ENCODE assay signal across 28 cellular contexts in genomic region chrX:8741981-8742380, GRCh38. TPM values are rescaled to one million over a fixed set of nuclear protein-coding genes. Genes with fewer than 3 reads are reported as not detected.
"Had no signal": no experiment of that assay in that cellular context is flagged by ENCODE, and none has a peak within 500 bp of the region (broad histone marks: within the 10 kb centered on the region; RNA-seq: fewer than 3 reads in every experiment).

No MANE protein-coding gene starts in this region.

- H3K27ac Mint-ChIP-seq: activated CD8-positive, alpha-beta memory T cell treated with anti-CD3 and anti-CD28 coated beads, Interleukin-2, amount 10 ng/mL, durations not matched to agents 7 days and 5 days; activated naive CD4-positive, alpha-beta T cell treated with anti-CD3 and anti-CD28 coated beads, Interleukin-2, amount 50 U/mL, for 72 hours; activated naive CD8-positive, alpha-beta T cell treated with anti-CD3 and anti-CD28 coated beads, Interleukin-2, amount 50 U/mL, for 24 hours; activated T-cell treated with anti-CD3 and anti-CD28 coated beads, Interleukin-2, amount 50 U/mL, for 24 hours; T-helper 1 cell treated with Interleukin-12 subunit alpha and Interleukin-12 subunit beta and Interleukin-4 antibody, amounts not matched to agents 30 μg/mL and 1 μg/mL, for 36 hours; WTC11 had no signal

- H3K36me3 ChIP-seq: ascending aorta had no signal

- H3K9me3 Mint-ChIP-seq: activated naive CD4-positive, alpha-beta T cell treated with anti-CD3 and anti-CD28 coated beads, Interleukin-2, amount 50 U/mL, for 72 hours; activated naive CD8-positive, alpha-beta T cell treated with anti-CD3 and anti-CD28 coated beads, Interleukin-2, amount 50 U/mL, for 24 hours; activated T-cell treated with anti-CD3 and anti-CD28 coated beads, Interleukin-2, amount 50 U/mL, for 24 hours; central memory CD8-positive, alpha-beta T cell; T-helper 1 cell treated with Interleukin-12 subunit alpha and Interleukin-12 subunit beta and Interleukin-4 antibody, amounts not matched to agents 30 μg/mL and 1 μg/mL, for 36 hours; WTC11 had no signal

- DNase-seq: activated CD4-positive, alpha-beta T cell treated with anti-CD3 and anti-CD28 coated beads for 48 hours; activated CD4-positive, alpha-beta T cell treated with anti-CD3 and anti-CD28 coated beads, Interleukin-2, amount 50 U/mL, for 4 hours; activated CD4-positive, CD25-positive, alpha-beta regulatory T cell treated with anti-CD3 and anti-CD28 coated beads, Interleukin-2, amount 50 U/mL, for 72 hours; activated CD8-positive, alpha-beta memory T cell treated with anti-CD3 and anti-CD28 coated beads, Interleukin-2, amount 10 ng/mL, durations not matched to agents 7 days and 5 days; activated effector memory CD4-positive, alpha-beta T cell treated with anti-CD3 and anti-CD28 coated beads, Interleukin-2, amount 50 U/mL, for 16 hours; activated naive CD4-positive, alpha-beta T cell treated with Interleukin-2 at 50 U/mL for 16 hours; activated naive CD8-positive, alpha-beta T cell treated with anti-CD3 and anti-CD28 coated beads, Interleukin-2, amount 50 U/mL, for 24 hours; activated T-cell treated with anti-CD3 and anti-CD28 coated beads, Interleukin-2, amount 50 U/mL, for 24 hours; amniotic stem cell; body of pancreas; KBM-7; NCI-H1105 treated with DMSO at 0.1 percent for 48 hours; NCI-H1436 treated with DMSO at 0.1 percent for 48 hours; NCI-H187; NCI-H2081; NCI-H446; NCI-H524; NCI-H82; PC-9; SHP77 treated with DMSO at 0.1 percent for 48 hours had no signal

- H3K4me1 Mint-ChIP-seq: activated CD8-positive, alpha-beta memory T cell treated with anti-CD3 and anti-CD28 coated beads, Interleukin-2, amount 10 ng/mL, durations not matched to agents 7 days and 5 days; activated naive CD8-positive, alpha-beta T cell treated with anti-CD3 and anti-CD28 coated beads, Interleukin-2, amount 50 U/mL, for 24 hours; central memory CD8-positive, alpha-beta T cell had no signal

- H3K4me2 ChIP-seq: PC-9 had no signal

- ATAC-seq: activated CD8-positive, alpha-beta memory T cell treated with anti-CD3 and anti-CD28 coated beads, Interleukin-2, amount 10 ng/mL, durations not matched to agents 7 days and 5 days; activated naive CD4-positive, alpha-beta T cell treated with anti-CD3 and anti-CD28 coated beads, Interleukin-2, amount 50 U/mL, for 72 hours; activated naive CD8-positive, alpha-beta T cell treated with anti-CD3 and anti-CD28 coated beads, Interleukin-2, amount 50 U/mL, for 24 hours; body of pancreas; WTC11 had no signal

- H2AFZ ChIP-seq: PC-9 had no signal

- H3K27me3 ChIP-seq: body of pancreas had no signal

- H3K36me3 Mint-ChIP-seq: activated CD8-positive, alpha-beta memory T cell treated with anti-CD3 and anti-CD28 coated beads, Interleukin-2, amount 10 ng/mL, durations not matched to agents 7 days and 5 days; activated naive CD4-positive, alpha-beta T cell treated with anti-CD3 and anti-CD28 coated beads, Interleukin-2, amount 50 U/mL, for 72 hours; WTC11 had no signal

- H3K9me3 ChIP-seq: ascending aorta, body of pancreas had no signal

- H3K4me1 ChIP-seq: ascending aorta, body of pancreas had no signal

- H3K4me3 Mint-ChIP-seq: activated CD8-positive, alpha-beta memory T cell treated with anti-CD3 and anti-CD28 coated beads, Interleukin-2, amount 10 ng/mL, durations not matched to agents 7 days and 5 days; activated naive CD8-positive, alpha-beta T cell treated with anti-CD3 and anti-CD28 coated beads, Interleukin-2, amount 50 U/mL, for 24 hours; activated T-cell treated with anti-CD3 and anti-CD28 coated beads, Interleukin-2, amount 50 U/mL, for 24 hours; central memory CD8-positive, alpha-beta T cell; T-helper 1 cell treated with Interleukin-12 subunit alpha and Interleukin-12 subunit beta and Interleukin-4 antibody, amounts not matched to agents 30 μg/mL and 1 μg/mL, for 36 hours; WTC11 had no signal

- H3K4me3 ChIP-seq: ascending aorta, body of pancreas, PC-9 had no signal

- H3K27ac ChIP-seq: ascending aorta, body of pancreas, PC-9 had no signal

RNA-seq across cellular contexts. Expression of gene ANOS1, which starts 10.0 kb away (rescaled TPM):
- total RNA-seq: activated CD8-positive, alpha-beta memory T cell treated with anti-CD3 and anti-CD28 coated beads, Interleukin-2, amount 10 ng/mL, durations not matched to agents 7 days and 5 days; activated naive CD4-positive, alpha-beta T cell treated with anti-CD3 and anti-CD28 coated beads, Interleukin-2, amount 50 U/mL, for 72 hours; SK-MEL-5 had no signal

RNA-seq across cellular contexts. Expression of gene FAM9A, which starts 59.2 kb away (rescaled TPM):
- total RNA-seq: activated CD8-positive, alpha-beta memory T cell treated with anti-CD3 and anti-CD28 coated beads, Interleukin-2, amount 10 ng/mL, durations not matched to agents 7 days and 5 days; activated naive CD4-positive, alpha-beta T cell treated with anti-CD3 and anti-CD28 coated beads, Interleukin-2, amount 50 U/mL, for 72 hours; ascending aorta; body of pancreas; LHCN-M2; M059J; PC-9; SK-MEL-5; WTC11 had no signal
